8 cellular contexts compared by ENCODE assay signal in the genomic region with DNA sequence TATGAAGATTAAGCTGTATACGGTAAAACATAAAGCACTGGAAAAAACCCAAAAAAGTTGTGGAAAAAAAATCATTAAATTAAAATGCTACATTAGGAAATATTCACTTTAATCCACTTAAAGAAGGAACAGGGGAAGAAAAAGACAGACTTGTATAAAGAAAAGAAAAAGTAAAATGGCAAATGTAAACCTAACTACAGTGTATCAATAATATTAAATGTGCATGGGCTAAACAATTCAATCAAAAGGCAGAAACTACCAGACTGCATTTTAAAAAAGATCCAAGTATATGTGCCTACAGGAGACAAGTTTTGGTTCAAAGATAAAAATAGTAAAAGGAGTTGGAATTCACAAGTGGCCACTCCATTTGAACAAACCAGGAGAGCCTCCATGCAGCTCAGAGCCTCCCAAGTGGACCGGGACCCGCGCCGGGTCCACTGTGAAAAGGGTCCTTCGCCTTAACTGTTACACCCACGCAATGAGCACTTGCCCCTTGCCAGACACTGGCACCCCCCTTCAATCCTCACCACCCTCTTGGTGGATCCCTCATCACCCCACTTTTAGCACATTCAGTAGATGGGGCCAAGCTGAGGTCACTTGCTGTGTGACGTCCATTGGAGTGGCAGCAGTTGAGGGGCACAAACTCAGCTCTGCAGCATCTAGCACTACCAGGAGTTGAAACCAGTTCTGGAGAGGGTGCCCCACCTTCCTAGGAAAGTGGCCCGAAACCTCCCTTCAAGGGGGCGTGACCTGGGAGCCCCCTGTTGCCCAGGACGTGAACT. TPM values are rescaled to one million over a fixed set of nuclear protein-coding genes. Genes with fewer than 3 reads are reported as not detected.
DNase-seq lines count a peak whose midpoint lies in the region; ATAC-seq lines count a peak whose summit lies in the region.

No MANE protein-coding gene starts in this region.

- H3K27ac ChIP-seq in muscle layer of colon (ENCODE audit: low read depth, low read length), result peak overlapping the region; percentile 95

- H3K4me1 ChIP-seq in muscle layer of colon (ENCODE audit: insufficient read depth, low read length), result peaks cover 22% of the 10 kb centered on the region

- ATAC-seq in central memory CD8-positive, alpha-beta T cell (replicated peaks; ENCODE audit: extremely low read depth, poor library complexity, severe bottlenecking), result no peak
- no peak for ATAC-seq in HG03097 (IDR thresholded peaks at IDR 0.05; ENCODE audit: low FRiP score, unreplicated experiment)

- peaks cover 50% of the 10 kb centered on the region for H3K4me1 Mint-ChIP-seq in central memory CD8-positive, alpha-beta T cell

- peak overlapping the region; percentile 94 for H3K4me3 Mint-ChIP-seq in central memory CD8-positive, alpha-beta T cell

- H3K9ac ChIP-seq in muscle layer of colon (ENCODE audit: low read length), result peak overlapping the region; percentile 71

- in situ Hi-C loops in G401 (cut with HindIII; ENCODE audit: low sequenced_read_pairs), result no loop called here

- H3K4me3 ChIP-seq in muscle layer of colon (ENCODE audit: low read depth in 1 of 2, low read length in 2 of 2), result peak overlapping the region; percentile 68 to 70

- H3K36me3 ChIP-seq in muscle layer of colon (ENCODE audit: insufficient read depth, low read length), result peaks cover 8% of the 10 kb centered on the region

- H3K36me3 Mint-ChIP-seq in central memory CD8-positive, alpha-beta T cell (ENCODE audit: insufficient read depth), result peaks cover 19% of the 10 kb centered on the region

- H3K9me3 ChIP-seq in muscle layer of colon (ENCODE audit: low read length), result no peaks in the 10 kb centered on the region

- H3K27me3 ChIP-seq in muscle layer of colon (ENCODE audit: control insufficient read depth in 1 of 2, insufficient read depth in 2 of 2, low read length in 2 of 2), result peaks cover 0 to 5% of the 10 kb centered on the region in 2 donors

- peaks cover 6% of the 10 kb centered on the region for H3K9me3 Mint-ChIP-seq in central memory CD8-positive, alpha-beta T cell

- H3K27me3 Mint-ChIP-seq in central memory CD8-positive, alpha-beta T cell, result no peaks in the 10 kb centered on the region

- peak overlapping the region; percentile 62 for H3K27ac Mint-ChIP-seq in central memory CD8-positive, alpha-beta T cell (ENCODE audit: low read depth)

- DNase-seq in G401 (ENCODE audit: low spot score) (peak; percentile 6), M059J (ENCODE audit: low read depth) (peak; percentile 29), OCI-M2 (lab: John Stamatoyannopoulos, UW; ENCODE audit: unreplicated experiment) (no peak), GDM1 (lab: John Stamatoyannopoulos, UW) (no peak), epidermal melanocyte (ENCODE audit: insufficient read length, low spot score) (no peak)
- no peak for DNase-seq in central memory CD8-positive, alpha-beta T cell (ENCODE audit: low spot score in 2 of 2)

RNA-seq across cellular contexts. Expression of a gene that starts 0.9 kb away (rescaled TPM):
- 40.4 and 59.1 TPM in 2 replicates for total RNA-seq in G401 (2014; rRNA removed; shearing (Covaris generic))
- total RNA-seq in M059J (2014; rRNA removed; shearing (Covaris generic)), result 34.7 and 43.5 TPM in 2 replicates

RNA-seq across cellular contexts. Expression of a gene that starts 41.9 kb away (rescaled TPM):
- 7.6 and 10.0 TPM in 2 replicates for total RNA-seq in G401 (2014; rRNA removed; shearing (Covaris generic))
- 1.6 and 8.6 TPM in 2 replicates for total RNA-seq in M059J (2014; rRNA removed; shearing (Covaris generic))

RNA-seq across cellular contexts. Expression of a gene that starts 42.2 kb away (rescaled TPM):
- total RNA-seq in G401 (2014; rRNA removed; shearing (Covaris generic)), result 6.0 and 17.5 TPM in 2 replicates
- total RNA-seq in M059J (2014; rRNA removed; shearing (Covaris generic)), result 25.4 and 36.7 TPM in 2 replicates

Comparison
In these comparisons a context has a peak if more than half of its experiments do, and no peak if none do; other contexts are left out.
1. DNase-seq: peak in G401 (single experiment) and M059J (single experiment); none in central memory CD8-positive, alpha-beta T cell (0 of 2), OCI-M2 (single experiment), GDM1 (single experiment) and epidermal melanocyte (single experiment).